Comparison of ENCODE assay signal across 10 cellular contexts in the genomic region with DNA sequence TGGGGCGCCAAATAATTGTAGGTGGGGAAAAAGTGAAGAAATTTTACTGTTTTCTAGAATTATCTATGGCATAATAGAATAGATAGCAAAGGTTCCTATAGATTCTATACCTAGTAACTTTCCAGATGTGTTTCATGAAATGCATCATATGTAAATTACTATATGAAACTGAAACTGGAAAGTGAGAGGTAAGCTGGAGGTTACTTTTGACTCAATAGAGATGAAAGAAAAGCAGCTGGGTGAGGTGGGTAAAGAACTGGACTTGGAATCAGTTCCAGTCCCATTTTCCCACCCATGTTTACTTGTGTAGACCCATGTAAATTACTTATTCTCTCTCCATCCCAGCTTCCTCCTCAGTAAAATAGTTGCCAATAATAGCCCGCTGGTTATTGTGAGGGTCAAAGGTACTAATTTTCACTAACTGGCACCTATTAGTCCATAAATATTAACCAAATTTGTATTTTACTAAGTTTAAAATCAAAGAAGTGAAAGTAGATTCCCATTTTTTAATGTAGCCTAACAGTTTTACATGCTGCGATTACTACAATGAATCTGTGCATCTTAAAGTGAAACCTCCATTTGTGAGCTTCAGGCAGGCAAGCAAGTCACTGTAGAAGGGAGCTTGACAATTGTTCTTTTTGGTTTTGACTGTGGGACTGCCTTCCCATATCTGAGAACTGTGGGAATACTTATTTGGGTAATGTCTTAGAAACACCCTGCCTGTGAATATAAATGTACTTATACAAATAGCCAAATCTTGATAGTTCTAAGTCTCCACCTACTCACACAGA.
DNase-seq lines count a peak whose midpoint lies in the region; ATAC-seq and TF ChIP-seq lines count a peak whose summit lies in the region.
"Had no signal": no experiment of that assay in that cellular context is flagged by ENCODE, and none has a peak within 500 bp of the region (broad histone marks: within the 10 kb centered on the region; RNA-seq: fewer than 3 reads in every experiment).

No MANE protein-coding gene starts in this region.

- H2AFZ ChIP-seq in KMS-11 (ENCODE audit: low read depth), result no peak overlapping the region

- no peaks in the 10 kb centered on the region for H3K27me3 Mint-ChIP-seq in CD8-positive, alpha-beta T cell (ENCODE audit: low read depth)

- POLR2A ChIA-PET in CD8-positive, alpha-beta T cell (lab: Charles Lee), result no interaction called here

- peak; percentile 96 for ATAC-seq in GM19043 (IDR thresholded peaks at IDR 0.05; ENCODE audit: low read depth, unreplicated experiment)
- ATAC-seq in HG02588 (IDR thresholded peaks at IDR 0.05; ENCODE audit: unreplicated experiment), result peak; percentile 95
- ATAC-seq in CD8-positive, alpha-beta T cell, result no peak
- ATAC-seq: GM23338 had no signal

- H3K4me1 ChIP-seq in KMS-11 (ENCODE audit: low read depth, poor library complexity, severe bottlenecking), result peaks cover 57% of the 10 kb centered on the region
- H3K4me1 ChIP-seq in CD8-positive, alpha-beta T cell (ENCODE audit: insufficient read depth, low read length), result no peaks in the 10 kb centered on the region

- no peaks in the 10 kb centered on the region for H3K79me2 ChIP-seq in KMS-11 (ENCODE audit: insufficient read depth, low read depth)

- CTCF ChIA-PET in CD8-positive, alpha-beta T cell (lab: Charles Lee), result no interaction called here

- DNase-seq in renal cortical epithelial cell (ENCODE audit: low read depth), result peak; percentile 5
- DNase-seq in NCI-H82 treated with DMSO at 0.1 percent for 48 hours (lab: John Stamatoyannopoulos, UW; ENCODE audit: unreplicated experiment), result no peak
- DNase-seq in UCSD-AML1 (lab: John Stamatoyannopoulos, UW; ENCODE audit: unreplicated experiment), result no peak
- no peak for DNase-seq in activated CD4-positive, alpha-beta T cell treated with anti-CD3 and anti-CD28 coated beads for 48 hours
- DNase-seq in CD8-positive, alpha-beta T cell, result no peak
- DNase-seq: retina had no signal

- H3K9me3 ChIP-seq in CD8-positive, alpha-beta T cell (ENCODE audit: low read length), result no peaks in the 10 kb centered on the region

- H3K27ac Mint-ChIP-seq in CD8-positive, alpha-beta T cell, result no peak overlapping the region
- H3K27ac Mint-ChIP-seq: GM23338 had no signal

- TF ChIP-seq CTCF in KMS-11 (conservative IDR thresholded peaks at IDR 0.05; ENCODE audit: low read depth, low read length), result no peak
- TF ChIP-seq CTCF in CD8-positive, alpha-beta T cell (IDR thresholded peaks at IDR 0.05), result no peak

- H3K9ac ChIP-seq in KMS-11, result no peak overlapping the region

- H3K4me3 Mint-ChIP-seq in CD8-positive, alpha-beta T cell, result no peak overlapping the region
- H3K4me3 Mint-ChIP-seq: GM23338 had no signal

- H4K20me1 ChIP-seq in KMS-11 (ENCODE audit: insufficient read depth), result no peaks in the 10 kb centered on the region

- peak overlapping the region; percentile 21; the same call in 1 of the 2 replicates for H3K27ac ChIP-seq in KMS-11
- H3K27ac ChIP-seq in CD8-positive, alpha-beta T cell (ENCODE audit: low read depth, low read length), result no peak overlapping the region

- no peaks in the 10 kb centered on the region for H3K9me3 Mint-ChIP-seq in CD8-positive, alpha-beta T cell
- H3K9me3 Mint-ChIP-seq: GM23338 had no signal

- no peaks in the 10 kb centered on the region for H3K36me3 ChIP-seq in KMS-11 (ENCODE audit: insufficient read depth)
- H3K36me3 ChIP-seq in CD8-positive, alpha-beta T cell (ENCODE audit: insufficient read depth, low read length), result no peaks in the 10 kb centered on the region

- peak overlapping the region; percentile 90 for H3K4me2 ChIP-seq in KMS-11
- H3K4me2 ChIP-seq: GM23338 had no signal

- peaks cover 6% of the 10 kb centered on the region for H3K4me1 Mint-ChIP-seq in CD8-positive, alpha-beta T cell (ENCODE audit: low read depth)

- H3K36me3 Mint-ChIP-seq in CD8-positive, alpha-beta T cell, result peaks cover 4% of the 10 kb centered on the region

- intact Hi-C loops in CD8-positive, alpha-beta T cell (cut with DNase I, micrococcal nuclease), result no loop called here

- peak overlapping the region; percentile 42 for H3K4me3 ChIP-seq in KMS-11 (IDR thresholded peaks at IDR 0.05; ENCODE audit: insufficient read depth, low read depth, low read length)
- no peak overlapping the region for H3K4me3 ChIP-seq in CD8-positive, alpha-beta T cell (ENCODE audit: low read depth, low read length)
- H3K4me3 ChIP-seq: GM23338 had no signal

- no peaks in the 10 kb centered on the region for H3K27me3 ChIP-seq in KMS-11 (ENCODE audit: insufficient read depth, low read depth)
- no peaks in the 10 kb centered on the region for H3K27me3 ChIP-seq in CD8-positive, alpha-beta T cell (ENCODE audit: insufficient read depth, low read length)
